In genomic region chr3:21484323-21485154, GRCh38 we compare ENCODE assay signal across 9 cellular contexts.
DNase-seq lines count a peak whose midpoint lies in the region; ATAC-seq and TF ChIP-seq lines count a peak whose summit lies in the region.
"Had no signal": no experiment of that assay in that cellular context is flagged by ENCODE, and none has a peak within 500 bp of the region (broad histone marks: within the 10 kb centered on the region; RNA-seq: fewer than 3 reads in every experiment).

No MANE protein-coding gene starts in this region.

- no peaks in the 10 kb centered on the region for H3K9me3 ChIP-seq in neuronal stem cell (replicated peaks in 1 of 2; ENCODE audit: control insufficient read depth in 2 of 2, insufficient read depth in 1 of 2, low read depth in 1 of 2, low read length in 2 of 2)
- H3K9me3 ChIP-seq: neutrophil had no signal

- H3K79me1 ChIP-seq in neuronal stem cell (ENCODE audit: low read depth, low read length), result no peaks in the 10 kb centered on the region

- no CpG with 5 or more reads among the region's 4 CpGs for WGBS in neuronal stem cell (ENCODE audit: extremely low coverage in 2 of 2, insufficient read length in 2 of 2, insufficient replicate concordance in 1 of 2), 2 donors

- H3K9me3 Mint-ChIP-seq in effector memory CD8-positive, alpha-beta T cell, result peaks cover 0 to 5% of the 10 kb centered on the region in 2 donors

- H3K4me2 ChIP-seq in neuronal stem cell (ENCODE audit: insufficient read depth, low read length, poor library complexity, severe bottlenecking), result no peak overlapping the region

- ATAC-seq in GM19351 (IDR thresholded peaks at IDR 0.05; ENCODE audit: unreplicated experiment), result peak; percentile 87
- peak; percentile 94 for ATAC-seq in SK-N-SH treated with all-trans-retinoic acid at 6 μM for 48 hours
- ATAC-seq in effector memory CD8-positive, alpha-beta T cell (replicated peaks), result no peak
- ATAC-seq in HG02623 (IDR thresholded peaks at IDR 0.05; ENCODE audit: unreplicated experiment), result no peak

- H2AK5ac ChIP-seq in neuronal stem cell (ENCODE audit: low read depth, low read length), result no peak overlapping the region

- H2BK15ac ChIP-seq in neuronal stem cell (ENCODE audit: low read length), result no peak overlapping the region

- no peak overlapping the region for H3K27ac Mint-ChIP-seq in effector memory CD8-positive, alpha-beta T cell

- no peak overlapping the region for H2BK12ac ChIP-seq in neuronal stem cell (ENCODE audit: low read length)

- H3K4me3 ChIP-seq in LNCaP clone FGC (ENCODE audit: low read depth, low read length) (no peak overlapping the region), neuronal stem cell (ENCODE audit: low read length in 2 of 2) (no peak overlapping the region)

- H4K91ac ChIP-seq in neuronal stem cell (ENCODE audit: low read depth, low read length, poor library complexity), result no peak overlapping the region

- no peak overlapping the region for H3K18ac ChIP-seq in neuronal stem cell (ENCODE audit: low read length)

- no peaks in the 10 kb centered on the region for H3K27me3 Mint-ChIP-seq in effector memory CD8-positive, alpha-beta T cell

- DNase-seq in COR-L47 (lab: John Stamatoyannopoulos, UW) (peak; percentile 34), LNCaP clone FGC (ENCODE audit: low read depth) (peak; percentile 41), fibroblast of gingiva (ENCODE audit: low read depth) (peak; percentile 47), neuronal stem cell (ENCODE audit: low spot score) (peak; percentile 55)
- DNase-seq in effector memory CD8-positive, alpha-beta T cell, result no peak

- no peak overlapping the region for H3K27ac ChIP-seq in neuronal stem cell (replicated peaks; ENCODE audit: low read length)
- H3K27ac ChIP-seq: neutrophil had no signal

- TF ChIP-seq CTCF in LNCaP clone FGC (IDR thresholded peaks at IDR 0.05; ENCODE audit: control insufficient read depth, extremely low read depth, insufficient read depth), result peak; percentile 86

- no peak overlapping the region for H3K4me3 Mint-ChIP-seq in effector memory CD8-positive, alpha-beta T cell

- no peaks in the 10 kb centered on the region for H3K36me3 ChIP-seq in neuronal stem cell (replicated peaks in 1 of 2; ENCODE audit: control insufficient read depth in 2 of 2, insufficient read depth in 2 of 2, low read length in 2 of 2)
- H3K36me3 ChIP-seq: neutrophil had no signal

- no peak overlapping the region for H4K8ac ChIP-seq in neuronal stem cell (ENCODE audit: low read depth, low read length)

- no peak overlapping the region for H2BK120ac ChIP-seq in neuronal stem cell (ENCODE audit: low read depth, low read length)

- no peak overlapping the region for H3K9ac ChIP-seq in neuronal stem cell (ENCODE audit: low read depth, low read length, poor library complexity)

- no peak overlapping the region for H2AFZ ChIP-seq in neuronal stem cell (ENCODE audit: low read length)

- H3K4ac ChIP-seq in neuronal stem cell (ENCODE audit: low read length), result no peak overlapping the region

- H2BK5ac ChIP-seq in neuronal stem cell (ENCODE audit: low read length), result no peak overlapping the region

- no peaks in the 10 kb centered on the region for H3K36me3 Mint-ChIP-seq in effector memory CD8-positive, alpha-beta T cell (ENCODE audit: insufficient read depth)

- no peaks in the 10 kb centered on the region for H3K4me1 Mint-ChIP-seq in effector memory CD8-positive, alpha-beta T cell (ENCODE audit: low read depth in 2 of 2)

- no peak overlapping the region for H3K23ac ChIP-seq in neuronal stem cell (ENCODE audit: low read depth, low read length, poor library complexity)

- H3K14ac ChIP-seq in neuronal stem cell (ENCODE audit: low read length), result no peak overlapping the region

- no peaks in the 10 kb centered on the region for H3K4me1 ChIP-seq in neuronal stem cell (ENCODE audit: control insufficient read depth in 2 of 2, insufficient read depth in 1 of 2, low read depth in 1 of 2, low read length in 2 of 2)

- H3K27me3 ChIP-seq in neuronal stem cell (ENCODE audit: control insufficient read depth in 3 of 3, insufficient read depth in 3 of 3, low read depth in 1 of 3, low read length in 3 of 3), result no peaks in the 10 kb centered on the region
- H3K27me3 ChIP-seq: neutrophil had no signal

TF ChIP-seq in SK-N-SH treated with all-trans-retinoic acid at 6 μM for 48 hours, 23 proteins besides CTCF, POLR2A, EP300 and RAD21:
- TF ChIP-seq CSDC2 (CRISPR knock-in tag; IDR thresholded peaks at IDR 0.05) (no peak), POU6F1 (CRISPR knock-in tag; IDR thresholded peaks at IDR 0.05; ENCODE audit: borderline replicate concordance, low read depth) (no peak), ZC3H10 (CRISPR knock-in tag; IDR thresholded peaks at IDR 0.05) (no peak), ESRRG (CRISPR knock-in tag; IDR thresholded peaks at IDR 0.05) (no peak), BACH2 (CRISPR knock-in tag; IDR thresholded peaks at IDR 0.05; ENCODE audit: borderline replicate concordance) (no peak), ZNF8 (CRISPR knock-in tag; IDR thresholded peaks at IDR 0.05) (no peak), ZNF565 (CRISPR knock-in tag; conservative IDR thresholded peaks at IDR 0.05; ENCODE audit: low read depth) (no peak), OSR1 (CRISPR knock-in tag; IDR thresholded peaks at IDR 0.05) (no peak), RARB (CRISPR knock-in tag; IDR thresholded peaks at IDR 0.05) (no peak), TOX (CRISPR knock-in tag; IDR thresholded peaks at IDR 0.05; ENCODE audit: borderline replicate concordance) (no peak), GLIS3 (CRISPR knock-in tag; IDR thresholded peaks at IDR 0.05) (no peak)
TF ChIP-seq in SK-N-SH treated with all-trans-retinoic acid at 6 μM for 48 hours: peak in this region for 0.

Comparison
In these comparisons a context has a peak if more than half of its experiments do, and no peak if none do; other contexts are left out.
1. DNase-seq: peak in COR-L47 (single experiment), LNCaP clone FGC (single experiment), fibroblast of gingiva (single experiment) and neuronal stem cell (single experiment); none in effector memory CD8-positive, alpha-beta T cell (0 of 3).
2. ATAC-seq: peak in GM19351 (single experiment) and SK-N-SH treated with all-trans-retinoic acid at 6 μM for 48 hours (single experiment); none in effector memory CD8-positive, alpha-beta T cell (single experiment) and HG02623 (single experiment).